3 cellular contexts compared by ENCODE assay signal in genomic region chr13:90341348-90341747, GRCh38.
DNase-seq lines count a peak whose midpoint lies in the region; ATAC-seq, FAIRE-seq and TF ChIP-seq lines count a peak whose summit lies in the region.
"Not testable (repeated sequence)": the region's sequence is repeated elsewhere in the genome, so short reads cannot be mapped to it uniquely, and the experiment has no call there.

No MANE protein-coding gene starts in this region.

- H3K27me3 Mint-ChIP-seq in neural progenitor cell (ENCODE audit: insufficient read depth, low read depth) = not testable (repeated sequence)

- H3K4me3 ChIP-seq in HEK293 (ENCODE audit: low read depth, low read length); K562; neural progenitor cell: not testable (repeated sequence)

- TF ChIP-seq CTCF in HEK293 (tag by site-specific recombination; IDR thresholded peaks at IDR 0.05); K562 (IDR thresholded peaks at IDR 0.05 in 2 of 3, conservative IDR thresholded peaks at IDR 0.05 in 1 of 3; ENCODE audit: insufficient read depth in 2 of 3, low read depth in 1 of 3, low read length in 3 of 3); neural progenitor cell (IDR thresholded peaks at IDR 0.05): not testable (repeated sequence)

- 0% methylated on average over 1 of the region's 1 CpG for WGBS in K562 (ENCODE audit: insufficient coverage, low coverage, missing lambda C conversion rate)

- BruUV-seq in K562 (replicated peaks; lab: Mats Ljungman, UMichigan) = not testable (repeated sequence)

- H3K9me3 Mint-ChIP-seq in neural progenitor cell = peaks cover 13% of the 10 kb centered on the region

- H3K9me1 ChIP-seq in K562 (ENCODE audit: control insufficient read depth, insufficient read depth, low read length) = not testable (repeated sequence)

- H4K20me1 ChIP-seq in K562 (replicated peaks; ENCODE audit: control insufficient read depth, insufficient read depth, low read length); neural progenitor cell (ENCODE audit: low read depth): not testable (repeated sequence)

- CTCF ChIA-PET in HEK293 (lab: Yijun Ruan, JAX); K562 (lab: Yijun Ruan, JAX; ENCODE audit: low intra/inter-chr PET ratio): not testable (repeated sequence)

- H3K4me1 ChIP-seq in HEK293 (ENCODE audit: control insufficient read depth, insufficient read depth, low read length); K562 (replicated peaks in 1 of 2; ENCODE audit: control insufficient read depth in 2 of 2, insufficient read depth in 2 of 2, low read length in 2 of 2); neural progenitor cell: not testable (repeated sequence)

- intact Hi-C loops in K562 (cut with micrococcal nuclease) = not testable (repeated sequence)

- not testable (repeated sequence) for H2AFZ ChIP-seq in K562 (ENCODE audit: low read depth, low read length); neural progenitor cell (replicated peaks)

- not testable (repeated sequence) for H3K4me3 Mint-ChIP-seq in neural progenitor cell

- not testable (repeated sequence) for H3K9ac ChIP-seq in K562 (ENCODE audit: insufficient read depth in 1 of 2, low read depth in 2 of 2, low read length in 2 of 2); neural progenitor cell

- not testable (repeated sequence) for TF ChIP-seq RAD21 in K562 (CRISPR knock-in tag; conservative IDR thresholded peaks at IDR 0.05 in 1 of 2, IDR thresholded peaks at IDR 0.05 in 1 of 2)

- in situ Hi-C loops in K562 (cut with MboI) = not testable (repeated sequence)

- H3K36me3 Mint-ChIP-seq in neural progenitor cell = not testable (repeated sequence)

- not testable (repeated sequence) for FAIRE-seq in K562 (lab: Jason Lieb, UNC)

- H3K9me3 ChIP-seq in HEK293 (ENCODE audit: control insufficient read depth, insufficient read depth, low read depth, low read length); K562 (replicated peaks; ENCODE audit: control insufficient read depth, insufficient read depth, low read depth, low read length); neural progenitor cell (ENCODE audit: low read depth): not testable (repeated sequence)

- ATAC-seq in K562 = not testable (repeated sequence)

- not testable (repeated sequence) for H3K27ac ChIP-seq in HEK293 (ENCODE audit: extremely low read depth, low read depth, low read length); K562 (ENCODE audit: extremely low read depth, low read depth, low read length); neural progenitor cell

- not testable (repeated sequence) for H3K27me3 ChIP-seq in K562 (ENCODE audit: control insufficient read depth in 2 of 2, insufficient read depth in 2 of 2, low read length in 2 of 2); neural progenitor cell

- not testable (repeated sequence) for TF ChIP-seq POLR2A in K562 (conservative IDR thresholded peaks at IDR 0.05)

- not testable (repeated sequence) for TF ChIP-seq EP300 in K562 (IDR thresholded peaks at IDR 0.05; ENCODE audit: low read length)

- H3F3A ChIP-seq in neural progenitor cell (ENCODE audit: low read depth) = not testable (repeated sequence)

- not testable (repeated sequence) for H3K4me2 ChIP-seq in K562 (ENCODE audit: insufficient read depth, low read length); neural progenitor cell

- not testable (repeated sequence) for H3K79me2 ChIP-seq in K562 (ENCODE audit: control insufficient read depth, insufficient read depth, low read length); neural progenitor cell (ENCODE audit: low read depth)

- H3K36me3 ChIP-seq in HEK293 (ENCODE audit: control insufficient read depth in 2 of 2, insufficient read depth in 1 of 2, low read length in 2 of 2); K562 (ENCODE audit: control insufficient read depth, insufficient read depth, low read length); neural progenitor cell: not testable (repeated sequence)

- not testable (repeated sequence) for DNase-seq in K562 (ENCODE audit: extremely low read depth in 1 of 4, low spot score in 3 of 4); neural progenitor cell (ENCODE audit: low spot score)

- H3K4me1 Mint-ChIP-seq in neural progenitor cell = not testable (repeated sequence)

- POLR2A ChIA-PET in HEK293 (lab: Yijun Ruan, JAX); K562 (lab: Yijun Ruan, JAX): not testable (repeated sequence)

- H3K27ac Mint-ChIP-seq in neural progenitor cell = peak overlapping the region; percentile 18

TF ChIP-seq in HEK293, 187 proteins besides CTCF, POLR2A, EP300 and RAD21:
- TF ChIP-seq ZNF146 (tag by site-specific recombination; IDR thresholded peaks at IDR 0.05) = peak; percentile 71; the same call in 1 of the 2 replicates
- 0 out of 2 replicates have a peak, but pooled peaks have one; percentile 28 for TF ChIP-seq ZNF280D (tag by site-specific recombination; IDR thresholded peaks at IDR 0.05)

TF ChIP-seq in K562, 482 proteins besides CTCF, POLR2A, EP300 and RAD21:
- TF ChIP-seq ZNF280B (CRISPR knock-in tag; IDR thresholded peaks at IDR 0.05) (0 out of 2 replicates have a peak, but pooled peaks have one; percentile 27), ZNF146 (CRISPR knock-in tag; IDR thresholded peaks at IDR 0.05; ENCODE audit: unreplicated experiment) (peak; percentile 87), ZNF655 (CRISPR knock-in tag; IDR thresholded peaks at IDR 0.05) (0 out of 2 replicates have a peak, but pooled peaks have one; percentile 23)
